ENCODE assay signal across 1 cellular context in the genomic region with DNA sequence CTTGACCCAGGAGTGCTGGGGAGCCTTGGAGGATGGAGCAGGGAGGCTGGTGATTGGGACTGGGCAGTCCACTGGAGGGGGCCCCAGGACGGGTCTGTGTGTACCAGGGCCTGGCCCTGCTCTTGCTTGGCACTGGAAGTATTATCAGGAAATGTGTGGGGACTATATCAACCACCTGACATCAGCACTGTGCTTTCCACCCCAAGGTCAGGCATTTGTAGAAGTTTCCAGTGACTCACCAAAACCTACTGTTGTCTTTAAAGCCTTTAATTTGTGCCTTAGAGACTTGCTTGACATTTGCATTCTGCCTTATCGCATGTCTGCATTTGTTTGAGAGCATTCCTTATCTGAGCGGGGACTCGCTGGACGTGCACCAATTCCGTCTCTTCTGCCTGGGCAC.
TF ChIP-seq lines count a peak whose summit lies in the region.

No MANE protein-coding gene starts in this region.

TF ChIP-seq in K562, 482 proteins besides CTCF, POLR2A, EP300 and RAD21 (continued from another document and continues in another):
- TF ChIP-seq ZBTB12 (CRISPR knock-in tag; IDR thresholded peaks at IDR 0.05) (no peak), NCOA6 (IDR thresholded peaks at IDR 0.05) (no peak), ADNP (tag; IDR thresholded peaks at IDR 0.05) (no peak), NFXL1 (CRISPR knock-in tag; IDR thresholded peaks at IDR 0.05) (no peak), TEAD4 (IDR thresholded peaks at IDR 0.05; ENCODE audit: low read length) (peak; percentile 72; the same call in 1 of the 2 replicates), TEAD4 (CRISPR knock-in tag; IDR thresholded peaks at IDR 0.05; ENCODE audit: borderline replicate concordance) (no peak), CTCFL (IDR thresholded peaks at IDR 0.05; ENCODE audit: borderline replicate concordance, insufficient read depth, low read depth, low read length, poor library complexity, severe bottlenecking) (no peak), FUS (optimal IDR thresholded peaks at IDR 0.05; ENCODE audit: low read depth, low read length) (no peak), HNRNPK (IDR thresholded peaks at IDR 0.05; ENCODE audit: low read depth, low read length, poor library complexity, severe bottlenecking) (no peak), ARID2 (IDR thresholded peaks at IDR 0.05) (no peak), RBM39 (optimal IDR thresholded peaks at IDR 0.05; ENCODE audit: low read depth, low read length) (no peak), ZNF140 (CRISPR knock-in tag; IDR thresholded peaks at IDR 0.05) (no peak), FOXA1 (IDR thresholded peaks at IDR 0.05; ENCODE audit: borderline replicate concordance) (no peak), TCF3 (CRISPR knock-in tag; IDR thresholded peaks at IDR 0.05) (peak; percentile 80), JUN (IDR thresholded peaks at IDR 0.05; ENCODE audit: borderline replicate concordance, low read depth, low read length) (peak; percentile 49; the same call in 1 of the 2 replicates), JUN (CRISPR knock-in tag; IDR thresholded peaks at IDR 0.05; ENCODE audit: borderline replicate concordance) (no peak), ZBTB33 (CRISPR knock-in tag; IDR thresholded peaks at IDR 0.05) (no peak), MXI1 (IDR thresholded peaks at IDR 0.05; ENCODE audit: low read depth, low read length) (no peak), MCM5 (IDR thresholded peaks at IDR 0.05; ENCODE audit: low read depth) (no peak), DPF2 (IDR thresholded peaks at IDR 0.05) (peak; percentile 59; the same call in 1 of the 2 replicates), SMAD4 (CRISPR knock-in tag; conservative IDR thresholded peaks at IDR 0.05) (0 out of 2 replicates have a peak, but pooled peaks have one; percentile 30), ZNF589 (CRISPR knock-in tag; IDR thresholded peaks at IDR 0.05; ENCODE audit: low read depth) (no peak), POLR2B (IDR thresholded peaks at IDR 0.05; ENCODE audit: low read depth, partially characterized antibody) (no peak), GATA2 (CRISPR knock-in tag; IDR thresholded peaks at IDR 0.05) (0 out of 2 replicates have a peak, but pooled peaks have one; percentile 15), KDM2B (CRISPR knock-in tag; IDR thresholded peaks at IDR 0.05) (no peak), ZC3H11A (IDR thresholded peaks at IDR 0.05; ENCODE audit: low read depth, low read length) (no peak), RBBP5 (IDR thresholded peaks at IDR 0.05; ENCODE audit: borderline replicate concordance, insufficient read depth, low read length, poor library complexity, severe bottlenecking) (no peak), KLF16 (IDR thresholded peaks at IDR 0.05) (no peak), MAZ (CRISPR knock-in tag; conservative IDR thresholded peaks at IDR 0.05 in 1 of 2, IDR thresholded peaks at IDR 0.05 in 1 of 2) (no peak), ZNF23 (CRISPR knock-in tag; IDR thresholded peaks at IDR 0.05) (no peak), ZBTB34 (CRISPR knock-in tag; IDR thresholded peaks at IDR 0.05) (no peak), TARDBP (IDR thresholded peaks at IDR 0.05) (no peak), FOXP1 (CRISPR knock-in tag; IDR thresholded peaks at IDR 0.05) (no peak), GTF2F1 (IDR thresholded peaks at IDR 0.05; ENCODE audit: low read depth, low read length) (no peak), NR4A1 (CRISPR knock-in tag; IDR thresholded peaks at IDR 0.05) (no peak), NR4A1 (tag; IDR thresholded peaks at IDR 0.05) (no peak), HMGN3 (IDR thresholded peaks at IDR 0.05; ENCODE audit: borderline replicate concordance, extremely low read depth, insufficient read length, low read depth, low read length) (no peak), CBFA2T2 (conservative IDR thresholded peaks at IDR 0.05) (peak; percentile 65), SMARCA4 (IDR thresholded peaks at IDR 0.05) (peak; percentile 41; the same call in 1 of the 2 replicates), ZNF507 (tag; conservative IDR thresholded peaks at IDR 0.05) (no peak), NFIX (CRISPR knock-in tag; IDR thresholded peaks at IDR 0.05; ENCODE audit: low read depth) (no peak), CBFA2T3 (IDR thresholded peaks at IDR 0.05) (peak; percentile 78), HLTF (IDR thresholded peaks at IDR 0.05) (no peak)
- TF ChIP-seq, protein P1, sequence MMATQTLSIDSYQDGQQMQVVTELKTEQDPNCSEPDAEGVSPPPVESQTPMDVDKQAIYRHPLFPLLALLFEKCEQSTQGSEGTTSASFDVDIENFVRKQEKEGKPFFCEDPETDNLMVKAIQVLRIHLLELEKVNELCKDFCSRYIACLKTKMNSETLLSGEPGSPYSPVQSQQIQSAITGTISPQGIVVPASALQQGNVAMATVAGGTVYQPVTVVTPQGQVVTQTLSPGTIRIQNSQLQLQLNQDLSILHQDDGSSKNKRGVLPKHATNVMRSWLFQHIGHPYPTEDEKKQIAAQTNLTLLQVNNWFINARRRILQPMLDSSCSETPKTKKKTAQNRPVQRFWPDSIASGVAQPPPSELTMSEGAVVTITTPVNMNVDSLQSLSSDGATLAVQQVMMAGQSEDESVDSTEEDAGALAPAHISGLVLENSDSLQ (IDR thresholded peaks at IDR 0.05), result peak; percentile 15; the same call in 1 of the 2 replicates
- TF ChIP-seq, protein P2, sequence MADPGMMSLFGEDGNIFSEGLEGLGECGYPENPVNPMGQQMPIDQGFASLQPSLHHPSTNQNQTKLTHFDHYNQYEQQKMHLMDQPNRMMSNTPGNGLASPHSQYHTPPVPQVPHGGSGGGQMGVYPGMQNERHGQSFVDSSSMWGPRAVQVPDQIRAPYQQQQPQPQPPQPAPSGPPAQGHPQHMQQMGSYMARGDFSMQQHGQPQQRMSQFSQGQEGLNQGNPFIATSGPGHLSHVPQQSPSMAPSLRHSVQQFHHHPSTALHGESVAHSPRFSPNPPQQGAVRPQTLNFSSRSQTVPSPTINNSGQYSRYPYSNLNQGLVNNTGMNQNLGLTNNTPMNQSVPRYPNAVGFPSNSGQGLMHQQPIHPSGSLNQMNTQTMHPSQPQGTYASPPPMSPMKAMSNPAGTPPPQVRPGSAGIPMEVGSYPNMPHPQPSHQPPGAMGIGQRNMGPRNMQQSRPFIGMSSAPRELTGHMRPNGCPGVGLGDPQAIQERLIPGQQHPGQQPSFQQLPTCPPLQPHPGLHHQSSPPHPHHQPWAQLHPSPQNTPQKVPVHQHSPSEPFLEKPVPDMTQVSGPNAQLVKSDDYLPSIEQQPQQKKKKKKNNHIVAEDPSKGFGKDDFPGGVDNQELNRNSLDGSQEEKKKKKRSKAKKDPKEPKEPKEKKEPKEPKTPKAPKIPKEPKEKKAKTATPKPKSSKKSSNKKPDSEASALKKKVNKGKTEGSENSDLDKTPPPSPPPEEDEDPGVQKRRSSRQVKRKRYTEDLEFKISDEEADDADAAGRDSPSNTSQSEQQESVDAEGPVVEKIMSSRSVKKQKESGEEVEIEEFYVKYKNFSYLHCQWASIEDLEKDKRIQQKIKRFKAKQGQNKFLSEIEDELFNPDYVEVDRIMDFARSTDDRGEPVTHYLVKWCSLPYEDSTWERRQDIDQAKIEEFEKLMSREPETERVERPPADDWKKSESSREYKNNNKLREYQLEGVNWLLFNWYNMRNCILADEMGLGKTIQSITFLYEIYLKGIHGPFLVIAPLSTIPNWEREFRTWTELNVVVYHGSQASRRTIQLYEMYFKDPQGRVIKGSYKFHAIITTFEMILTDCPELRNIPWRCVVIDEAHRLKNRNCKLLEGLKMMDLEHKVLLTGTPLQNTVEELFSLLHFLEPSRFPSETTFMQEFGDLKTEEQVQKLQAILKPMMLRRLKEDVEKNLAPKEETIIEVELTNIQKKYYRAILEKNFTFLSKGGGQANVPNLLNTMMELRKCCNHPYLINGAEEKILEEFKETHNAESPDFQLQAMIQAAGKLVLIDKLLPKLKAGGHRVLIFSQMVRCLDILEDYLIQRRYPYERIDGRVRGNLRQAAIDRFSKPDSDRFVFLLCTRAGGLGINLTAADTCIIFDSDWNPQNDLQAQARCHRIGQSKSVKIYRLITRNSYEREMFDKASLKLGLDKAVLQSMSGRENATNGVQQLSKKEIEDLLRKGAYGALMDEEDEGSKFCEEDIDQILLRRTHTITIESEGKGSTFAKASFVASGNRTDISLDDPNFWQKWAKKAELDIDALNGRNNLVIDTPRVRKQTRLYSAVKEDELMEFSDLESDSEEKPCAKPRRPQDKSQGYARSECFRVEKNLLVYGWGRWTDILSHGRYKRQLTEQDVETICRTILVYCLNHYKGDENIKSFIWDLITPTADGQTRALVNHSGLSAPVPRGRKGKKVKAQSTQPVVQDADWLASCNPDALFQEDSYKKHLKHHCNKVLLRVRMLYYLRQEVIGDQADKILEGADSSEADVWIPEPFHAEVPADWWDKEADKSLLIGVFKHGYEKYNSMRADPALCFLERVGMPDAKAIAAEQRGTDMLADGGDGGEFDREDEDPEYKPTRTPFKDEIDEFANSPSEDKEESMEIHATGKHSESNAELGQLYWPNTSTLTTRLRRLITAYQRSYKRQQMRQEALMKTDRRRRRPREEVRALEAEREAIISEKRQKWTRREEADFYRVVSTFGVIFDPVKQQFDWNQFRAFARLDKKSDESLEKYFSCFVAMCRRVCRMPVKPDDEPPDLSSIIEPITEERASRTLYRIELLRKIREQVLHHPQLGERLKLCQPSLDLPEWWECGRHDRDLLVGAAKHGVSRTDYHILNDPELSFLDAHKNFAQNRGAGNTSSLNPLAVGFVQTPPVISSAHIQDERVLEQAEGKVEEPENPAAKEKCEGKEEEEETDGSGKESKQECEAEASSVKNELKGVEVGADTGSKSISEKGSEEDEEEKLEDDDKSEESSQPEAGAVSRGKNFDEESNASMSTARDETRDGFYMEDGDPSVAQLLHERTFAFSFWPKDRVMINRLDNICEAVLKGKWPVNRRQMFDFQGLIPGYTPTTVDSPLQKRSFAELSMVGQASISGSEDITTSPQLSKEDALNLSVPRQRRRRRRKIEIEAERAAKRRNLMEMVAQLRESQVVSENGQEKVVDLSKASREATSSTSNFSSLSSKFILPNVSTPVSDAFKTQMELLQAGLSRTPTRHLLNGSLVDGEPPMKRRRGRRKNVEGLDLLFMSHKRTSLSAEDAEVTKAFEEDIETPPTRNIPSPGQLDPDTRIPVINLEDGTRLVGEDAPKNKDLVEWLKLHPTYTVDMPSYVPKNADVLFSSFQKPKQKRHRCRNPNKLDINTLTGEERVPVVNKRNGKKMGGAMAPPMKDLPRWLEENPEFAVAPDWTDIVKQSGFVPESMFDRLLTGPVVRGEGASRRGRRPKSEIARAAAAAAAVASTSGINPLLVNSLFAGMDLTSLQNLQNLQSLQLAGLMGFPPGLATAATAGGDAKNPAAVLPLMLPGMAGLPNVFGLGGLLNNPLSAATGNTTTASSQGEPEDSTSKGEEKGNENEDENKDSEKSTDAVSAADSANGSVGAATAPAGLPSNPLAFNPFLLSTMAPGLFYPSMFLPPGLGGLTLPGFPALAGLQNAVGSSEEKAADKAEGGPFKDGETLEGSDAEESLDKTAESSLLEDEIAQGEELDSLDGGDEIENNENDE (IDR thresholded peaks at IDR 0.05; ENCODE audit: low read depth, low read length), result no peak
- TF ChIP-seq, protein P3, sequence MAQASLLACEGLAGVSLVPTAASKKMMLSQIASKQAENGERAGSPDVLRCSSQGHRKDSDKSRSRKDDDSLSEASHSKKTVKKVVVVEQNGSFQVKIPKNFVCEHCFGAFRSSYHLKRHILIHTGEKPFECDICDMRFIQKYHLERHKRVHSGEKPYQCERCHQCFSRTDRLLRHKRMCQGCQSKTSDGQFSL (CRISPR knock-in tag; IDR thresholded peaks at IDR 0.05), result no peak
- TF ChIP-seq, protein P3 (tag; IDR thresholded peaks at IDR 0.05), result no peak
